ENCODE assay signal across 8 cellular contexts in genomic region chr1:1040004-1040991, GRCh38. TPM values are rescaled to one million over a fixed set of nuclear protein-coding genes. Genes with fewer than 3 reads are reported as not detected.
DNase-seq lines count a peak whose midpoint lies in the region; ATAC-seq and TF ChIP-seq lines count a peak whose summit lies in the region.

No MANE protein-coding gene starts in this region.

- no peak overlapping the region for H2BK120ac ChIP-seq in trophoblast cell (ENCODE audit: insufficient read depth, low read length, poor library complexity)

- H3K4me2 ChIP-seq in trophoblast cell (ENCODE audit: low read length): peak overlapping the region; percentile 69

- H2BK12ac ChIP-seq in trophoblast cell (ENCODE audit: low read length): no peak overlapping the region

- intact Hi-C loops in thyroid gland (cut with DNase I): no loop called here

- peak in 1 of 2 donors; percentile 7 for TF ChIP-seq POLR2A in thyroid gland (IDR thresholded peaks at IDR 0.05)

- WGBS in trophoblast cell (ENCODE audit: extremely low coverage, insufficient coverage, insufficient read length): no CpG with 5 or more reads among the region's 99 CpGs
- WGBS in thyroid gland, 2 donors: 13 to 35% methylated on average over 18 to 25 of the region's 99 CpGs

- TF ChIP-seq CTCF in RWPE1 (conservative IDR thresholded peaks at IDR 0.05; ENCODE audit: low read depth) (peak; percentile 15; the same call in 1 of the 2 replicates), thyroid gland (IDR thresholded peaks at IDR 0.05) (no peak)

- peaks cover 50% of the 10 kb centered on the region for H3K27me3 Mint-ChIP-seq in activated naive CD4-positive, alpha-beta T cell treated with anti-CD3 and anti-CD28 coated beads, Interleukin-2, amount 10 ng/mL, durations not matched to agents 7 days and 5 days

- peak overlapping the region; percentile 60 for H3K4me3 ChIP-seq in trophoblast cell (ENCODE audit: low read depth, low read length)
- H3K4me3 ChIP-seq in thyroid gland (replicated peaks in 1 of 3): peak overlapping the region in 1 of 3 donors; percentile 25

- peaks cover 17% of the 10 kb centered on the region for H3K4me1 Mint-ChIP-seq in activated naive CD4-positive, alpha-beta T cell treated with anti-CD3 and anti-CD28 coated beads, Interleukin-2, amount 10 ng/mL, durations not matched to agents 7 days and 5 days

- no peak overlapping the region for H2AFZ ChIP-seq in trophoblast cell (ENCODE audit: insufficient read depth, low read length, poor library complexity)

- H4K12ac ChIP-seq in trophoblast cell (ENCODE audit: low read depth, low read length): peak overlapping the region; percentile 31

- H3K27me3 ChIP-seq in trophoblast cell (ENCODE audit: insufficient read depth, low read length) (no peaks in the 10 kb centered on the region), thyroid gland (no peaks in the 10 kb centered on the region)

- peak; percentile 40 for ATAC-seq in HG02938 (IDR thresholded peaks at IDR 0.05; ENCODE audit: unreplicated experiment)
- ATAC-seq in HG02840 (IDR thresholded peaks at IDR 0.05; ENCODE audit: low FRiP score, unreplicated experiment): no peak

- H3K27ac ChIP-seq in RWPE1 (peak overlapping the region; percentile 81), trophoblast cell (ENCODE audit: low read depth, low read length) (no peak overlapping the region), thyroid gland (no peak overlapping the region)

- H4K91ac ChIP-seq in trophoblast cell (ENCODE audit: low read depth, low read length): no peak overlapping the region

- H3K9me3 Mint-ChIP-seq in activated naive CD4-positive, alpha-beta T cell treated with anti-CD3 and anti-CD28 coated beads, Interleukin-2, amount 10 ng/mL, durations not matched to agents 7 days and 5 days: no peaks in the 10 kb centered on the region

- H3K27ac Mint-ChIP-seq in activated naive CD4-positive, alpha-beta T cell treated with anti-CD3 and anti-CD28 coated beads, Interleukin-2, amount 10 ng/mL, durations not matched to agents 7 days and 5 days: no peak overlapping the region

- H3K36me3 Mint-ChIP-seq in activated naive CD4-positive, alpha-beta T cell treated with anti-CD3 and anti-CD28 coated beads, Interleukin-2, amount 10 ng/mL, durations not matched to agents 7 days and 5 days: no peaks in the 10 kb centered on the region

- H3K9me3 ChIP-seq in trophoblast cell (ENCODE audit: insufficient read depth, low read depth, low read length): peaks cover 4% of the 10 kb centered on the region
- H3K9me3 ChIP-seq in thyroid gland: no peaks in the 10 kb centered on the region

- H3K18ac ChIP-seq in trophoblast cell (ENCODE audit: low read length): peak overlapping the region; percentile 43

- no peak overlapping the region for H2AK5ac ChIP-seq in trophoblast cell (ENCODE audit: low read length)

- H3K4me1 ChIP-seq in trophoblast cell (ENCODE audit: control insufficient read depth in 1 of 2, insufficient read depth in 2 of 2, low read length in 2 of 2) (peaks cover 11 to 14% of the 10 kb centered on the region in 2 experiments), thyroid gland (peaks cover 8 to 14% of the 10 kb centered on the region in 2 donors)

- no peak overlapping the region for H2BK5ac ChIP-seq in trophoblast cell (ENCODE audit: low read depth, low read length, poor library complexity)

- DNase-seq in DMS153 (lab: John Stamatoyannopoulos, UW) (peak; percentile 84), RWPE1 (ENCODE audit: low spot score) (peak; percentile 91), germinal center (ENCODE audit: low spot score) (peak; percentile 94), trophoblast cell (peak; percentile 90 to 92), thyroid gland (peak; percentile 63 to 68)
- peak; percentile 87 for DNase-seq in activated naive CD4-positive, alpha-beta T cell treated with anti-CD3 and anti-CD28 coated beads, Interleukin-2, amount 10 ng/mL, durations not matched to agents 7 days and 5 days

- peak overlapping the region; percentile 35 for H3K14ac ChIP-seq in trophoblast cell (ENCODE audit: low read length)

- H4K8ac ChIP-seq in trophoblast cell (ENCODE audit: low read depth, low read length): no peak overlapping the region

- H3K9ac ChIP-seq in trophoblast cell (ENCODE audit: low read length): no peak overlapping the region

- H3K79me2 ChIP-seq in trophoblast cell (ENCODE audit: control insufficient read depth, insufficient read depth, low read length, poor library complexity): no peaks in the 10 kb centered on the region

- H3K79me1 ChIP-seq in trophoblast cell (ENCODE audit: low read length): no peaks in the 10 kb centered on the region

- H3K23ac ChIP-seq in trophoblast cell (ENCODE audit: low read length): no peak overlapping the region

- peak overlapping the region; percentile 46 for H3K4me3 Mint-ChIP-seq in activated naive CD4-positive, alpha-beta T cell treated with anti-CD3 and anti-CD28 coated beads, Interleukin-2, amount 10 ng/mL, durations not matched to agents 7 days and 5 days

- peaks cover 64 to 67% of the 10 kb centered on the region in 2 experiments for H3K36me3 ChIP-seq in trophoblast cell (ENCODE audit: control insufficient read depth in 1 of 2, insufficient read depth in 2 of 2, low read length in 2 of 2)
- peaks cover 5% of the 10 kb centered on the region in 2 donors for H3K36me3 ChIP-seq in thyroid gland

- POLR2A ChIA-PET in RWPE1 (lab: Yijun Ruan, JAX; ENCODE audit: low non-redundant PET): interaction anchor here (0.9 kb wide), 1 partner anchor 27 kb away, joined by 3 read pairs; no protein-coding TSS in a partner anchor

- CTCF ChIA-PET in RWPE1 (lab: Yijun Ruan, JAX): interaction anchor here (0.7 to 2.1 kb wide), 6 partner anchors 15 to 48 kb away, joined by 3 to 8 read pairs (median 6); no protein-coding TSS in a partner anchor
- CTCF ChIA-PET in activated naive CD4-positive, alpha-beta T cell treated with anti-CD3 and anti-CD28 coated beads, Interleukin-2, amount 10 ng/mL, durations not matched to agents 7 days and 5 days (lab: Charles Lee): interaction anchor here (0.7 to 5.5 kb wide), 8 partner anchors 19 to 83 kb away, joined by 3 to 30 read pairs (median 3); no protein-coding TSS in a partner anchor

- no peak overlapping the region for H3K4ac ChIP-seq in trophoblast cell (ENCODE audit: low read depth, low read length)

RNA-seq across cellular contexts. Expression of gene AGRN, which starts 20.4 kb away (rescaled TPM):
- polyA plus RNA-seq in trophoblast cell (2013): 92.6 and 100 TPM in 2 replicates
- 100 to 1,000 TPM in 3 of 4 donors, 10 to 100 TPM in 1; 68.3 to 147 (median 129) TPM for total RNA-seq in thyroid gland

RNA-seq across cellular contexts. Expression of gene ISG15, which starts 27.0 kb away (rescaled TPM):
- polyA plus RNA-seq in trophoblast cell (2013): 69.0 and 69.9 TPM in 2 replicates
- total RNA-seq in thyroid gland: 10 to 100 TPM; 18.5 to 57.5 (median 37.8) TPM

RNA-seq across cellular contexts. Expression of gene RNF223, which starts 33.8 kb away (rescaled TPM):
- 3.2 and 3.4 TPM in 2 replicates for polyA plus RNA-seq in trophoblast cell (2013)
- not detected for total RNA-seq in thyroid gland

RNA-seq across cellular contexts. Expression of gene HES4, which starts 40.4 kb away (rescaled TPM):
- 20.5 and 21.2 TPM in 2 replicates for polyA plus RNA-seq in trophoblast cell (2013)
- total RNA-seq in thyroid gland: 10 to 100 TPM in 3 of 4 donors, 1 to 10 TPM in 1; 5.0 to 29.2 (median 18.6) TPM

RNA-seq across cellular contexts. Expression of gene PERM1, which starts 58.4 kb away (rescaled TPM):
- polyA plus RNA-seq in trophoblast cell (2013): not detected in 2 replicates
- total RNA-seq in thyroid gland: under 1 TPM in 1 of 4 donors, not detected in 3; 0.22 TPM
